Comparison of ENCODE assay signal across 38 cellular contexts in the genomic region with DNA sequence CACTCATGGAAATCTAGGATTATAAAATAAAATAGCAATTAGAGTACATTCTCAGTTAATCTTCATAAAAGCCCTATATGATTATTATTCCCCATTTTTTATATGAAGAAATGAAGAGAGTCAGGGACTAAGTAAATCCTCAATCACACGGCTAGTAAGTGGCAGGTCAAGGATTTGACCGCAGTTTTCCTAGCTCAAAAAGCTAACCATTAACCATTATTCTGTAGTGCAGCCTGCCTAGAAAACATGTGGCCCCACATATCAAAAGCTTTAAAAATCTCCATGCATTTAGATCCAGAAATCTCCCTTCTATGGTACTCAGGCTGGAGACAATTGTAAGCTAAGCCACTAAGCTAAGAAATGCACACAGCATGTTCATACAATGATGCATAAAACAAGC. TPM values are rescaled to one million over a fixed set of nuclear protein-coding genes. Genes with fewer than 3 reads are reported as not detected.
"Had no signal": no experiment of that assay in that cellular context is flagged by ENCODE, and none has a peak within 500 bp of the region (broad histone marks: within the 10 kb centered on the region; RNA-seq: fewer than 3 reads in every experiment).

No MANE protein-coding gene starts in this region.

- H3K4me1 Mint-ChIP-seq: activated CD4-positive, alpha-beta T cell treated with anti-CD3 and anti-CD28 coated beads, Interleukin-2, amount 10 ng/mL, durations not matched to agents 24 days and 14 days; activated naive CD4-positive, alpha-beta T cell treated with anti-CD3 and anti-CD28 coated beads, Interleukin-2, amount 10 ng/mL, durations not matched to agents 7 days and 5 days; activated naive CD4-positive, alpha-beta T cell treated with anti-CD3 and anti-CD28 coated beads, Interleukin-2, amount 50 U/mL, for 24 hours; activated naive CD8-positive, alpha-beta T cell treated with anti-CD3 and anti-CD28 coated beads, Interleukin-2, amount 10 ng/mL, durations not matched to agents 7 days and 5 days; activated naive CD8-positive, alpha-beta T cell treated with anti-CD3 and anti-CD28 coated beads, Interleukin-2, amount 50 U/mL, for 24 hours; activated T-helper 17 cell treated with anti-CD3 and anti-CD28 coated beads, Interleukin-2, amount 50 U/mL, for 72 hours; central memory CD8-positive, alpha-beta T cell had no signal

- H3K4me1 ChIP-seq: ascending aorta had no signal

- H3K27me3 Mint-ChIP-seq: activated naive CD4-positive, alpha-beta T cell treated with anti-CD3 and anti-CD28 coated beads, Interleukin-2, amount 10 ng/mL, durations not matched to agents 7 days and 5 days; activated naive CD8-positive, alpha-beta T cell treated with anti-CD3 and anti-CD28 coated beads, Interleukin-2, amount 10 ng/mL, durations not matched to agents 7 days and 5 days; brain had no signal

- H3K4me3 Mint-ChIP-seq: activated B cell treated with CpG ODN at 0.5 μM for 24 hours; activated CD4-positive, alpha-beta memory T cell treated with anti-CD3 and anti-CD28 coated beads for 36 hours; activated CD4-positive, alpha-beta T cell treated with anti-CD3 and anti-CD28 coated beads, Interleukin-2, amount 10 ng/mL, durations not matched to agents 24 days and 14 days; activated CD8-positive, alpha-beta T cell treated with anti-CD3 and anti-CD28 coated beads for 36 hours; activated naive CD4-positive, alpha-beta T cell treated with anti-CD3 and anti-CD28 coated beads, Interleukin-2, amount 10 ng/mL, durations not matched to agents 7 days and 5 days; activated naive CD4-positive, alpha-beta T cell treated with anti-CD3 and anti-CD28 coated beads, Interleukin-2, amount 50 U/mL, for 24 hours; activated naive CD8-positive, alpha-beta T cell; activated naive CD8-positive, alpha-beta T cell treated with anti-CD3 and anti-CD28 coated beads, Interleukin-2, amount 10 ng/mL, durations not matched to agents 7 days and 5 days; activated naive CD8-positive, alpha-beta T cell treated with anti-CD3 and anti-CD28 coated beads, Interleukin-2, amount 50 U/mL, for 24 hours; activated T-cell treated with anti-CD3 and anti-CD28 coated beads, Interleukin-2, amount 50 U/mL, for 4 hours; activated T-cell treated with anti-CD3 and anti-CD28 coated beads, Interleukin-2, amount 50 U/mL, for 72 hours; activated T-helper 1 cell treated with anti-CD3 and anti-CD28 coated beads, Interleukin-12 subunit alpha, Interleukin-12 subunit beta, Interleukin-2, Interleukin-4 antibody, amounts not matched to agents 30 ng/mL and 10 ng/mL and 1 ng/mL, durations not matched to agents 14 hours and 24 hours and 36 hours; activated T-helper 17 cell treated with anti-CD3 and anti-CD28 coated beads, Interleukin-2, amount 50 U/mL, for 72 hours; brain; central memory CD8-positive, alpha-beta T cell; T-helper 1 cell treated with Interleukin-12 subunit alpha and Interleukin-12 subunit beta and Interleukin-4 antibody, amounts not matched to agents 30 μg/mL and 1 μg/mL, for 36 hours; T-helper 2 cell treated with Interferon-gamma antibody and Interleukin-4, amounts not matched to agents 5 μg/mL and 100 μg/mL, for 36 hours had no signal

- H3K36me3 ChIP-seq: ascending aorta, cardiac muscle cell had no signal

- H3K27ac ChIP-seq: ascending aorta, cardiac muscle cell, VCaP had no signal

- DNase-seq: activated B cell treated with CpG ODN at 0.5 μM for 24 hours; activated CD4-positive, alpha-beta memory T cell treated with anti-CD3 and anti-CD28 coated beads for 36 hours; activated CD4-positive, alpha-beta T cell treated with anti-CD3 and anti-CD28 coated beads for 4 hours; activated CD4-positive, alpha-beta T cell treated with anti-CD3 and anti-CD28 coated beads, Interleukin-2, amount 10 ng/mL, durations not matched to agents 24 days and 14 days; activated CD4-positive, alpha-beta T cell treated with anti-CD3 and anti-CD28 coated beads, Interleukin-2, amount 50 U/mL, for 1 hour; activated CD4-positive, alpha-beta T cell treated with anti-CD3 and anti-CD28 coated beads, Interleukin-2, amount 50 U/mL, for 4 hours; activated CD4-positive, CD25-positive, alpha-beta regulatory T cell treated with anti-CD3 and anti-CD28 coated beads, Interleukin-2, amount 50 U/mL, for 72 hours; activated CD8-positive, alpha-beta memory T cell treated with anti-CD3 and anti-CD28 coated beads, Interleukin-2, amount 50 U/mL, for 4 hours; activated CD8-positive, alpha-beta T cell treated with anti-CD3 and anti-CD28 coated beads for 36 hours; activated effector memory CD4-positive, alpha-beta T cell treated with anti-CD3 and anti-CD28 coated beads, Interleukin-2, amount 50 U/mL, for 16 hours; activated naive CD4-positive, alpha-beta T cell treated with anti-CD3 and anti-CD28 coated beads, Interleukin-2, amount 10 ng/mL, durations not matched to agents 7 days and 5 days; activated naive CD4-positive, alpha-beta T cell treated with Interleukin-2 at 50 U/mL for 16 hours; activated naive CD8-positive, alpha-beta T cell treated with anti-CD3 and anti-CD28 coated beads, Interleukin-2, amount 10 ng/mL, durations not matched to agents 7 days and 5 days; activated naive CD8-positive, alpha-beta T cell treated with anti-CD3 and anti-CD28 coated beads, Interleukin-2, amount 50 U/mL, for 24 hours; activated T-cell treated with anti-CD3 and anti-CD28 coated beads for 4 hours; activated T-cell treated with anti-CD3 and anti-CD28 coated beads, Interleukin-2, amount 50 U/mL, for 1 hour; activated T-cell treated with anti-CD3 and anti-CD28 coated beads, Interleukin-2, amount 50 U/mL, for 4 hours; activated T-cell treated with anti-CD3 and anti-CD28 coated beads, Interleukin-2, amount 50 U/mL, for 72 hours; amygdala; anterior cingulate cortex; caudate nucleus; cerebellar nuclear complex; T-helper 1 cell; T-helper 2 cell; T-helper 9 cell had no signal

- H3K27me3 ChIP-seq: ascending aorta, cardiac muscle cell had no signal

- H3K36me3 Mint-ChIP-seq: activated CD4-positive, alpha-beta memory T cell treated with anti-CD3 and anti-CD28 coated beads for 36 hours; activated naive CD4-positive, alpha-beta T cell treated with anti-CD3 and anti-CD28 coated beads, Interleukin-2, amount 10 ng/mL, durations not matched to agents 7 days and 5 days; activated naive CD4-positive, alpha-beta T cell treated with anti-CD3 and anti-CD28 coated beads, Interleukin-2, amount 50 U/mL, for 24 hours; activated naive CD8-positive, alpha-beta T cell; activated naive CD8-positive, alpha-beta T cell treated with anti-CD3 and anti-CD28 coated beads, Interleukin-2, amount 10 ng/mL, durations not matched to agents 7 days and 5 days had no signal

- ATAC-seq: activated CD8-positive, alpha-beta T cell treated with anti-CD3 and anti-CD28 coated beads for 36 hours; activated naive CD8-positive, alpha-beta T cell treated with anti-CD3 and anti-CD28 coated beads, Interleukin-2, amount 50 U/mL, for 24 hours; activated T-cell treated with anti-CD3 and anti-CD28 coated beads, Interleukin-2, amount 50 U/mL, for 4 hours; activated T-cell treated with anti-CD3 and anti-CD28 coated beads, Interleukin-2, amount 50 U/mL, for 72 hours; activated T-helper 17 cell treated with anti-CD3 and anti-CD28 coated beads, Interleukin-2, amount 50 U/mL, for 72 hours had no signal

- H3K9me3 ChIP-seq: ascending aorta had no signal

- H3K9me3 Mint-ChIP-seq: activated B cell treated with CpG ODN at 0.5 μM for 24 hours; activated CD4-positive, alpha-beta memory T cell treated with anti-CD3 and anti-CD28 coated beads for 36 hours; activated CD4-positive, alpha-beta T cell treated with anti-CD3 and anti-CD28 coated beads, Interleukin-2, amount 10 ng/mL, durations not matched to agents 24 days and 14 days; activated CD8-positive, alpha-beta T cell treated with anti-CD3 and anti-CD28 coated beads for 36 hours; activated naive CD4-positive, alpha-beta T cell treated with anti-CD3 and anti-CD28 coated beads, Interleukin-2, amount 10 ng/mL, durations not matched to agents 7 days and 5 days; activated naive CD4-positive, alpha-beta T cell treated with anti-CD3 and anti-CD28 coated beads, Interleukin-2, amount 50 U/mL, for 24 hours; activated naive CD8-positive, alpha-beta T cell treated with anti-CD3 and anti-CD28 coated beads, Interleukin-2, amount 50 U/mL, for 24 hours; activated T-cell treated with anti-CD3 and anti-CD28 coated beads, Interleukin-2, amount 50 U/mL, for 4 hours; activated T-helper 1 cell treated with anti-CD3 and anti-CD28 coated beads, Interleukin-12 subunit alpha, Interleukin-12 subunit beta, Interleukin-2, Interleukin-4 antibody, amounts not matched to agents 30 ng/mL and 10 ng/mL and 1 ng/mL, durations not matched to agents 14 hours and 24 hours and 36 hours; activated T-helper 17 cell treated with anti-CD3 and anti-CD28 coated beads, Interleukin-2, amount 50 U/mL, for 72 hours; central memory CD8-positive, alpha-beta T cell; T-helper 1 cell treated with Interleukin-12 subunit alpha and Interleukin-12 subunit beta and Interleukin-4 antibody, amounts not matched to agents 30 μg/mL and 1 μg/mL, for 36 hours; T-helper 2 cell treated with Interferon-gamma antibody and Interleukin-4, amounts not matched to agents 5 μg/mL and 100 μg/mL, for 36 hours had no signal

- FAIRE-seq: bronchial epithelial cell, TTC549 had no signal

- H3K4me3 ChIP-seq: ascending aorta, cardiac muscle cell had no signal

- H3K27ac Mint-ChIP-seq: activated B cell treated with CpG ODN at 0.5 μM for 24 hours; activated CD4-positive, alpha-beta memory T cell treated with anti-CD3 and anti-CD28 coated beads for 36 hours; activated CD4-positive, alpha-beta T cell treated with anti-CD3 and anti-CD28 coated beads, Interleukin-2, amount 10 ng/mL, durations not matched to agents 24 days and 14 days; activated CD8-positive, alpha-beta T cell treated with anti-CD3 and anti-CD28 coated beads for 36 hours; activated naive CD4-positive, alpha-beta T cell treated with anti-CD3 and anti-CD28 coated beads, Interleukin-2, amount 10 ng/mL, durations not matched to agents 7 days and 5 days; activated naive CD4-positive, alpha-beta T cell treated with anti-CD3 and anti-CD28 coated beads, Interleukin-2, amount 50 U/mL, for 24 hours; activated naive CD8-positive, alpha-beta T cell; activated naive CD8-positive, alpha-beta T cell treated with anti-CD3 and anti-CD28 coated beads, Interleukin-2, amount 10 ng/mL, durations not matched to agents 7 days and 5 days; activated naive CD8-positive, alpha-beta T cell treated with anti-CD3 and anti-CD28 coated beads, Interleukin-2, amount 50 U/mL, for 24 hours; activated T-cell treated with anti-CD3 and anti-CD28 coated beads, Interleukin-2, amount 50 U/mL, for 72 hours; activated T-helper 1 cell treated with anti-CD3 and anti-CD28 coated beads, Interleukin-12 subunit alpha, Interleukin-12 subunit beta, Interleukin-2, Interleukin-4 antibody, amounts not matched to agents 30 ng/mL and 10 ng/mL and 1 ng/mL, durations not matched to agents 14 hours and 24 hours and 36 hours; activated T-helper 17 cell treated with anti-CD3 and anti-CD28 coated beads, Interleukin-2, amount 50 U/mL, for 72 hours; brain; T-helper 1 cell treated with Interleukin-12 subunit alpha and Interleukin-12 subunit beta and Interleukin-4 antibody, amounts not matched to agents 30 μg/mL and 1 μg/mL, for 36 hours; T-helper 2 cell treated with Interferon-gamma antibody and Interleukin-4, amounts not matched to agents 5 μg/mL and 100 μg/mL, for 36 hours had no signal

RNA-seq across cellular contexts. Expression of gene EPB41L4A, which starts 21.4 kb away (rescaled TPM):
- total RNA-seq: activated CD4-positive, alpha-beta T cell treated with anti-CD3 and anti-CD28 coated beads, Interleukin-2, amount 10 ng/mL, durations not matched to agents 24 days and 14 days; activated T-helper 1 cell treated with anti-CD3 and anti-CD28 coated beads, Interleukin-12 subunit alpha, Interleukin-12 subunit beta, Interleukin-2, Interleukin-4 antibody, amounts not matched to agents 30 ng/mL and 10 ng/mL and 1 ng/mL, durations not matched to agents 14 hours and 24 hours and 36 hours had no signal
